20 cellular contexts compared by ENCODE assay signal in the genomic region with DNA sequence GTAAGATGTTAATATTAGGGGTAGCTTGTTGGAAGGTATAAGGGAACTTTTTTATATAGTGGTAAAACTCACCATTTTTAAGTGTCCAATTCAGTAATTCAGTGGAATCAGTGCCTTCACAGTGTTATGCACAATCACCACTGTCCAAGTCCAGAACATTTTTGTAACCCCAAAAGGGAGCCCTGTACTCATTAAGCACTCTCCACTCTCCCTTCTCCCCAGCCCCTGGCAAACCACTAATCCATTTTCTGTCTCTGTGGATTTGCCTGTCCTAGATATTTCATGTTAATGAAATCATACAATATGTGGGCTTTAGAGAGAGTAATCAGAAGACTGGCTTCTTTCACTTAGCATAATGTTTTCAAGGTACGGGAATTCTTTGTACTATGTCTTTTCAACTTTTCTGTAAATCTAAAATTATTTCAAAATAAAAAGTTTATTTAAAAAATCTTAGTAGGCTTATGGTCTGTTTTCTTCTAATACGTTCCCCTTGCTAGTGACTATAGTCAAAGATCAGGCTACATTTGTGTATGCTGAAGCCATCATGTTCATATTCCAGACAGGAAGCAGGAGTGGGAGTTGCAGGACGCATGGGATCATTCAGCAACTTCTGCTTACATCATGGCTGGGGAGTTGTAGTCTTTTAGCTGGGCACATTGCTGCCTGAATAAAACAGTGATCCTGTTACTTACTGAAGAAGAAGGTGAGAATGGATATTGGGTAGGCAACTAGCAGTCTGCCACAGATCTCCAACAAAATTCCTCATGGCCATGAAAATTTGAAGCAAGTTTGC.
"Had no signal": no experiment of that assay in that cellular context is flagged by ENCODE, and none has a peak within 500 bp of the region (broad histone marks: within the 10 kb centered on the region; RNA-seq: fewer than 3 reads in every experiment).

No MANE protein-coding gene starts in this region.

- ATAC-seq: activated CD8-positive, alpha-beta T cell treated with anti-CD3 and anti-CD28 coated beads, Interleukin-2, amount 10 ng/mL, durations not matched to agents 7 days and 5 days; lower lobe of right lung; WTC11 had no signal

- H3K4me1 ChIP-seq: colonic mucosa, lower lobe of right lung, tibial nerve had no signal

- H3K36me3 ChIP-seq: adrenal gland, colonic mucosa, esophagus muscularis mucosa, lower lobe of right lung, tibial nerve had no signal

- H3K4me3 ChIP-seq: adrenal gland, colonic mucosa, esophagus muscularis mucosa, lower lobe of right lung, tibial nerve had no signal

- H3K9me3 ChIP-seq: adrenal gland, colonic mucosa, esophagus muscularis mucosa, lower lobe of right lung, tibial nerve had no signal

- H3K27ac ChIP-seq: adrenal gland, colonic mucosa, esophagus muscularis mucosa, lower lobe of right lung, tibial nerve had no signal

- H3K27me3 ChIP-seq: adrenal gland, colonic mucosa, esophagus muscularis mucosa, tibial nerve had no signal

- DNase-seq: activated CD4-positive, alpha-beta T cell treated with anti-CD3 and anti-CD28 coated beads for 4 hours; activated CD8-positive, alpha-beta memory T cell treated with anti-CD3 and anti-CD28 coated beads, Interleukin-2, amount 50 U/mL, for 4 hours; activated CD8-positive, alpha-beta T cell treated with anti-CD3 and anti-CD28 coated beads, Interleukin-2, amount 10 ng/mL, durations not matched to agents 7 days and 5 days; activated effector memory CD4-positive, alpha-beta T cell treated with anti-CD3 and anti-CD28 coated beads, Interleukin-2, amount 50 U/mL, for 16 hours; activated T-cell treated with anti-CD3 and anti-CD28 coated beads, Interleukin-2, amount 50 U/mL, for 48 hours; central memory CD4-positive, alpha-beta T cell; colonic mucosa; foreskin melanocyte; head of caudate nucleus; immature natural killer cell; lower lobe of right lung; naive B cell; stimulated activated CD4-positive, alpha-beta T cell treated with anti-CD3 and anti-CD28 coated beads, Interleukin-4, amount 100 ng/mL, for 4 hours; stimulated activated CD8-positive, alpha-beta memory T cell treated with anti-CD3 and anti-CD28 coated beads, Interleukin-4, amount 100 ng/mL, for 48 hours; stimulated activated naive CD4-positive, alpha-beta T cell treated with Interleukin-2 at 50 U/mL for 16 hours; substantia nigra had no signal
